In the genomic region with DNA sequence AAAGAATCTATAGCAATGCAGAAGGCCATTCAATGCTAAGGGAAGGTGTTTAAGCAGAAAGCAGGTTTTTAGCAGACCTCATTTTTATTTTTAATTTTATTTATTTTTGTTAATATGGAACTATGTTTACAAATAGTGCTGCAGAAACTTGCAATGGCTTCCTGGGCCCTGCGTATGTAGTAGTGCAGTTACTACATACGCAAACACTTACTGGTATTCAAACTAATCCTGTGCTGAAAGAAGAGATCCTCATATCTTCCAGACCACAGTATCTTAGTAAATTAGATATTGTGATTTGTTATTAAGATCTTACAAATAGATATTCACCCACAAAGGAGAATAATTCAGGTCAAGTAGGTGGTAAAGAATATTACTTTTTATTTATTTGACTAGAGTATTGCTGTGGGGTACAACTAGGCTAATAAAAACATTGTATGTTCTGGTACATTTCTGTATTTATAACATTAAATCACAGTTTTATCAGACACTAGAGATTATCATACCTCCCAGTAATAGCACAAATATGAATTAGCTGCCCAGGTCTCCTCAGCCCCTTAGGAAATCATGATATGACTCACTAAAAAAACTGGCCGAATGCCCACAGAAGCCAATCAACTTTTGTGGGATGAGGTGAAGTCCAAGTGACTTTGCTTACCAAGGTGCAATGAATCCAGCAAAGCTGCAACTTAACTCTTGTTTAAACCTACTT, we compare ENCODE assay signal across 13 cellular contexts. TPM values are rescaled to one million over a fixed set of nuclear protein-coding genes. Genes with fewer than 3 reads are reported as not detected.
DNase-seq lines count a peak whose midpoint lies in the region; TF ChIP-seq lines count a peak whose summit lies in the region.
"Had no signal": no experiment of that assay in that cellular context is flagged by ENCODE, and none has a peak within 500 bp of the region (broad histone marks: within the 10 kb centered on the region; RNA-seq: fewer than 3 reads in every experiment).

No MANE protein-coding gene starts in this region.

- TF ChIP-seq CTCF in colonic mucosa (IDR thresholded peaks at IDR 0.05) (no peak), CD14-positive monocyte (IDR thresholded peaks at IDR 0.05) (no peak)

- H3K27ac Mint-ChIP-seq in CD14-positive monocyte: no peak overlapping the region
- H3K27ac Mint-ChIP-seq: nephron had no signal

- no peaks in the 10 kb centered on the region for H3K9me3 Mint-ChIP-seq in CD14-positive monocyte
- H3K9me3 Mint-ChIP-seq: nephron had no signal

- H3K36me3 ChIP-seq in MG63 (no peaks in the 10 kb centered on the region), colonic mucosa (no peaks in the 10 kb centered on the region)

- H3K27me3 Mint-ChIP-seq in CD14-positive monocyte (ENCODE audit: low read depth in 3 of 3): no peaks in the 10 kb centered on the region

- DNase-seq in DMS53 treated with DMSO at 0.1 percent for 48 hours (lab: John Stamatoyannopoulos, UW; ENCODE audit: unreplicated experiment) (peak; percentile 12), MG63 (peak; percentile 56), colonic mucosa (peak; percentile 77), myocyte (ENCODE audit: low read depth) (peak; percentile 66), NCI-H524 treated with DMSO at 0.1 percent for 48 hours (lab: John Stamatoyannopoulos, UW) (no peak), NCI-H2029 treated with DMSO at 0.1 percent for 48 hours (lab: John Stamatoyannopoulos, UW) (no peak), hypothalamus (lab: John Stamatoyannopoulos, UW) (no peak), CD14-positive monocyte (ENCODE audit: low spot score) (no peak)
- DNase-seq: central memory CD4-positive, alpha-beta T cell; COR-L47; NCI-H774; stimulated activated CD4-positive, alpha-beta T cell treated with anti-CD3 and anti-CD28 coated beads, Interleukin-4, amount 100 ng/mL, for 1 hour had no signal

- no peak overlapping the region for H3K9ac ChIP-seq in colonic mucosa (ENCODE audit: low read depth in 2 of 2, low read length in 2 of 2)

- no peak overlapping the region for H3K4me3 Mint-ChIP-seq in CD14-positive monocyte
- H3K4me3 Mint-ChIP-seq: nephron had no signal

- H3K9me3 ChIP-seq in MG63: no peaks in the 10 kb centered on the region
- no peaks in the 10 kb centered on the region for H3K9me3 ChIP-seq in colonic mucosa

- no peaks in the 10 kb centered on the region for H3K36me3 Mint-ChIP-seq in CD14-positive monocyte

- H3K27ac ChIP-seq in colonic mucosa: no peak overlapping the region

- H3K4me1 Mint-ChIP-seq in CD14-positive monocyte: no peaks in the 10 kb centered on the region

- H3K4me3 ChIP-seq in MG63 (no peak overlapping the region), colonic mucosa (no peak overlapping the region)

- H3K4me1 ChIP-seq in colonic mucosa: no peaks in the 10 kb centered on the region

- H3K27me3 ChIP-seq in MG63 (no peaks in the 10 kb centered on the region), colonic mucosa (no peaks in the 10 kb centered on the region)

- intact Hi-C loops in colonic mucosa (cut with DNase I): no loop called here
- intact Hi-C loops in CD14-positive monocyte (cut with micrococcal nuclease): no loop called here

RNA-seq across cellular contexts. Expression of a gene that starts 57.6 kb away (rescaled TPM):
- total RNA-seq in MG63 (2014; rRNA removed; shearing (Covaris generic); ENCODE audit: low replicate concordance): 14.8 and 29.3 TPM in 2 replicates
- total RNA-seq in colonic mucosa (10 to 100 TPM; 13.0 to 19.1 TPM), myocyte (0.19 TPM in 1 of 2 replicates, not detected in the other)
- 0.24 TPM for polyA plus RNA-seq in myocyte (2012)
- polyA plus RNA-seq in CD14-positive monocyte: 1 to 10 TPM; 3.3 to 3.7 TPM

Comparison
In these comparisons a context has a peak if more than half of its experiments do, and no peak if none do; other contexts are left out.
1. DNase-seq: peak in DMS53 treated with DMSO at 0.1 percent for 48 hours (single experiment), MG63 (single experiment), colonic mucosa (single experiment) and myocyte (single experiment); none in NCI-H524 treated with DMSO at 0.1 percent for 48 hours (single experiment), NCI-H2029 treated with DMSO at 0.1 percent for 48 hours (single experiment), hypothalamus (0 of 51) and CD14-positive monocyte (single experiment).
2. RNA of a gene that starts 57.6 kb away (total RNA-seq): 13.0 to 19.1 TPM in colonic mucosa and 14.8 to 29.3 TPM in MG63; 0.19 TPM in myocyte; every median in the first group is over 10 times any median in the second.